12 cellular contexts compared by ENCODE assay signal in genomic region chr18:77071061-77071460, GRCh38.
DNase-seq lines count a peak whose midpoint lies in the region; ATAC-seq and TF ChIP-seq lines count a peak whose summit lies in the region.
"Had no signal": no experiment of that assay in that cellular context is flagged by ENCODE, and none has a peak within 500 bp of the region (broad histone marks: within the 10 kb centered on the region; RNA-seq: fewer than 3 reads in every experiment).

No MANE protein-coding gene starts in this region.

- H3K36me3 ChIP-seq in thoracic aorta: no peaks in the 10 kb centered on the region

- peak overlapping the region; percentile 52 to 71 for H3K4me3 Mint-ChIP-seq in activated T-cell treated with anti-CD3 and anti-CD28 coated beads, Interleukin-2, amount 50 U/mL, for 72 hours
- no peak overlapping the region for H3K4me3 Mint-ChIP-seq in activated T-helper 2 cell treated with anti-CD3 and anti-CD28 coated beads, Interferon-gamma antibody, Interleukin-2, Interleukin-4, amounts not matched to agents 10 μg/mL and 5 μg/mL and 100 μg/mL, durations not matched to agents 14 hours and 24 hours and 36 hours (ENCODE audit: low read depth)

- no peak for ATAC-seq in activated T-cell treated with anti-CD3 and anti-CD28 coated beads, Interleukin-2, amount 50 U/mL, for 72 hours (replicated peaks in 1 of 2)
- ATAC-seq in thoracic aorta (ENCODE audit: insufficient number of reproducible peaks, low FRiP score, low read depth) (no peak), GM18502 (IDR thresholded peaks at IDR 0.05; ENCODE audit: poor library complexity, unreplicated experiment) (no peak), HG02678 (IDR thresholded peaks at IDR 0.05; ENCODE audit: unreplicated experiment) (no peak)

- peaks cover 92% of the 10 kb centered on the region for H3K4me1 Mint-ChIP-seq in activated T-cell treated with anti-CD3 and anti-CD28 coated beads, Interleukin-2, amount 50 U/mL, for 72 hours (ENCODE audit: low read depth)
- peaks cover 93% of the 10 kb centered on the region for H3K4me1 Mint-ChIP-seq in activated T-helper 2 cell treated with anti-CD3 and anti-CD28 coated beads, Interferon-gamma antibody, Interleukin-2, Interleukin-4, amounts not matched to agents 10 μg/mL and 5 μg/mL and 100 μg/mL, durations not matched to agents 14 hours and 24 hours and 36 hours (ENCODE audit: low read depth)

- no peak for DNase-seq in activated T-cell treated with anti-CD3 and anti-CD28 coated beads, Interleukin-2, amount 50 U/mL, for 72 hours
- no peak for DNase-seq in activated T-cell treated with anti-CD3 and anti-CD28 coated beads, Interleukin-2, amount 50 U/mL, for 1 hour
- no peak for DNase-seq in activated T-helper 2 cell treated with anti-CD3 and anti-CD28 coated beads, Interferon-gamma antibody, Interleukin-2, Interleukin-4, amounts not matched to agents 10 μg/mL and 5 μg/mL and 100 μg/mL, durations not matched to agents 14 hours and 24 hours and 36 hours (ENCODE audit: low spot score)
- no peak for DNase-seq in thoracic aorta (ENCODE audit: low spot score)
- DNase-seq in NCI-H187 (lab: John Stamatoyannopoulos, UW): no peak
- DNase-seq: activated CD4-positive, CD25-positive, alpha-beta regulatory T cell; AML-193; NCI-H1105; stimulated activated CD4-positive, alpha-beta T cell treated with anti-CD3 and anti-CD28 coated beads, Interleukin-4, amount 100 ng/mL, for 1 hour had no signal

- H3K27me3 Mint-ChIP-seq in activated T-cell treated with anti-CD3 and anti-CD28 coated beads, Interleukin-2, amount 50 U/mL, for 72 hours (ENCODE audit: low read depth): no peaks in the 10 kb centered on the region
- no peaks in the 10 kb centered on the region for H3K27me3 Mint-ChIP-seq in activated T-helper 2 cell treated with anti-CD3 and anti-CD28 coated beads, Interferon-gamma antibody, Interleukin-2, Interleukin-4, amounts not matched to agents 10 μg/mL and 5 μg/mL and 100 μg/mL, durations not matched to agents 14 hours and 24 hours and 36 hours (ENCODE audit: low read depth)

- no peaks in the 10 kb centered on the region for H3K9me3 Mint-ChIP-seq in activated T-cell treated with anti-CD3 and anti-CD28 coated beads, Interleukin-2, amount 50 U/mL, for 72 hours
- no peaks in the 10 kb centered on the region for H3K9me3 Mint-ChIP-seq in activated T-helper 2 cell treated with anti-CD3 and anti-CD28 coated beads, Interferon-gamma antibody, Interleukin-2, Interleukin-4, amounts not matched to agents 10 μg/mL and 5 μg/mL and 100 μg/mL, durations not matched to agents 14 hours and 24 hours and 36 hours

- peak overlapping the region; percentile 99 for H3K27ac Mint-ChIP-seq in activated T-cell treated with anti-CD3 and anti-CD28 coated beads, Interleukin-2, amount 50 U/mL, for 72 hours
- H3K27ac Mint-ChIP-seq in activated T-helper 2 cell treated with anti-CD3 and anti-CD28 coated beads, Interferon-gamma antibody, Interleukin-2, Interleukin-4, amounts not matched to agents 10 μg/mL and 5 μg/mL and 100 μg/mL, durations not matched to agents 14 hours and 24 hours and 36 hours: peak overlapping the region; percentile 94

- no peaks in the 10 kb centered on the region for H3K27me3 ChIP-seq in layer of hippocampus (ENCODE audit: control insufficient read depth, insufficient read depth, low read length)
- no peaks in the 10 kb centered on the region for H3K27me3 ChIP-seq in thoracic aorta (replicated peaks; ENCODE audit: insufficient read depth)

- peaks cover 39 to 60% of the 10 kb centered on the region in 2 donors for H3K4me1 ChIP-seq in thoracic aorta (ENCODE audit: control insufficient read depth in 1 of 2, low read depth in 2 of 2)

- intact Hi-C loops in activated T-helper 2 cell treated with anti-CD3 and anti-CD28 coated beads, Interferon-gamma antibody, Interleukin-2, Interleukin-4, amounts not matched to agents 10 μg/mL and 5 μg/mL and 100 μg/mL, durations not matched to agents 14 hours and 24 hours and 36 hours (cut with micrococcal nuclease): no loop called here

- no peak overlapping the region for H3K4me3 ChIP-seq in thoracic aorta

- TF ChIP-seq CTCF in thoracic aorta (IDR thresholded peaks at IDR 0.05): no peak

- H3K9me3 ChIP-seq in thoracic aorta: no peaks in the 10 kb centered on the region

- peak overlapping the region; percentile 32 for H3K27ac ChIP-seq in layer of hippocampus (ENCODE audit: low read depth, low read length)
- peak overlapping the region; percentile 53 to 62 for H3K27ac ChIP-seq in thoracic aorta

- peaks cover 2 to 9% of the 10 kb centered on the region in 2 donors for H3K36me3 Mint-ChIP-seq in activated T-cell treated with anti-CD3 and anti-CD28 coated beads, Interleukin-2, amount 50 U/mL, for 72 hours (ENCODE audit: insufficient read depth in 2 of 2)
- H3K36me3 Mint-ChIP-seq in activated T-helper 2 cell treated with anti-CD3 and anti-CD28 coated beads, Interferon-gamma antibody, Interleukin-2, Interleukin-4, amounts not matched to agents 10 μg/mL and 5 μg/mL and 100 μg/mL, durations not matched to agents 14 hours and 24 hours and 36 hours (ENCODE audit: low read depth): peaks cover 69% of the 10 kb centered on the region
